Comparison of ENCODE assay signal across 1 cellular context in the genomic region with DNA sequence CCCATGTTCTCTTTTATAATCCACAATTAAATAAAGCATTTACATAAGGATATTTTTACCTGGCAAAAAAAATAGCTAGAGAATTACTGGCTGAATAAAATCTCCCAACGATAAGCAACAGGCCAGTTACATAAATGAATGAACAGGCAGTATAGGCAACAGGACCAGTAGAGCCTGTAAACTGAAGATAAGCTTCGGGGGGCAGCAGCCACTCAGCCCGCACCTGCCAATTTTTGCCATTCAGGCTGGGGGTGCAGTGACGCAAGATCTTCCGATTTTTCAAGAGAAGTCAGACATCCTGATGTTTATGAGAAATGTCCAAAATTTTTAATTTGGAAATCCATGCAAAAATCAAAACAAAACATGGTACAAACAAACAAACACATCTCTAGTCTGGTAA.
TF ChIP-seq lines count a peak whose summit lies in the region.

No MANE protein-coding gene starts in this region.

TF ChIP-seq in K562, 482 proteins besides CTCF, POLR2A, EP300 and RAD21 (continued from another document and continues in another):
- TF ChIP-seq, protein P1, sequence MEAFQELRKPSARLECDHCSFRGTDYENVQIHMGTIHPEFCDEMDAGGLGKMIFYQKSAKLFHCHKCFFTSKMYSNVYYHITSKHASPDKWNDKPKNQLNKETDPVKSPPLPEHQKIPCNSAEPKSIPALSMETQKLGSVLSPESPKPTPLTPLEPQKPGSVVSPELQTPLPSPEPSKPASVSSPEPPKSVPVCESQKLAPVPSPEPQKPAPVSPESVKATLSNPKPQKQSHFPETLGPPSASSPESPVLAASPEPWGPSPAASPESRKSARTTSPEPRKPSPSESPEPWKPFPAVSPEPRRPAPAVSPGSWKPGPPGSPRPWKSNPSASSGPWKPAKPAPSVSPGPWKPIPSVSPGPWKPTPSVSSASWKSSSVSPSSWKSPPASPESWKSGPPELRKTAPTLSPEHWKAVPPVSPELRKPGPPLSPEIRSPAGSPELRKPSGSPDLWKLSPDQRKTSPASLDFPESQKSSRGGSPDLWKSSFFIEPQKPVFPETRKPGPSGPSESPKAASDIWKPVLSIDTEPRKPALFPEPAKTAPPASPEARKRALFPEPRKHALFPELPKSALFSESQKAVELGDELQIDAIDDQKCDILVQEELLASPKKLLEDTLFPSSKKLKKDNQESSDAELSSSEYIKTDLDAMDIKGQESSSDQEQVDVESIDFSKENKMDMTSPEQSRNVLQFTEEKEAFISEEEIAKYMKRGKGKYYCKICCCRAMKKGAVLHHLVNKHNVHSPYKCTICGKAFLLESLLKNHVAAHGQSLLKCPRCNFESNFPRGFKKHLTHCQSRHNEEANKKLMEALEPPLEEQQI (IDR thresholded peaks at IDR 0.05): no peak
- TF ChIP-seq, protein P2, sequence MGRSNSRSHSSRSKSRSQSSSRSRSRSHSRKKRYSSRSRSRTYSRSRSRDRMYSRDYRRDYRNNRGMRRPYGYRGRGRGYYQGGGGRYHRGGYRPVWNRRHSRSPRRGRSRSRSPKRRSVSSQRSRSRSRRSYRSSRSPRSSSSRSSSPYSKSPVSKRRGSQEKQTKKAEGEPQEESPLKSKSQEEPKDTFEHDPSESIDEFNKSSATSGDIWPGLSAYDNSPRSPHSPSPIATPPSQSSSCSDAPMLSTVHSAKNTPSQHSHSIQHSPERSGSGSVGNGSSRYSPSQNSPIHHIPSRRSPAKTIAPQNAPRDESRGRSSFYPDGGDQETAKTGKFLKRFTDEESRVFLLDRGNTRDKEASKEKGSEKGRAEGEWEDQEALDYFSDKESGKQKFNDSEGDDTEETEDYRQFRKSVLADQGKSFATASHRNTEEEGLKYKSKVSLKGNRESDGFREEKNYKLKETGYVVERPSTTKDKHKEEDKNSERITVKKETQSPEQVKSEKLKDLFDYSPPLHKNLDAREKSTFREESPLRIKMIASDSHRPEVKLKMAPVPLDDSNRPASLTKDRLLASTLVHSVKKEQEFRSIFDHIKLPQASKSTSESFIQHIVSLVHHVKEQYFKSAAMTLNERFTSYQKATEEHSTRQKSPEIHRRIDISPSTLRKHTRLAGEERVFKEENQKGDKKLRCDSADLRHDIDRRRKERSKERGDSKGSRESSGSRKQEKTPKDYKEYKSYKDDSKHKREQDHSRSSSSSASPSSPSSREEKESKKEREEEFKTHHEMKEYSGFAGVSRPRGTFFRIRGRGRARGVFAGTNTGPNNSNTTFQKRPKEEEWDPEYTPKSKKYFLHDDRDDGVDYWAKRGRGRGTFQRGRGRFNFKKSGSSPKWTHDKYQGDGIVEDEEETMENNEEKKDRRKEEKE (IDR thresholded peaks at IDR 0.05; ENCODE audit: borderline replicate concordance in 1 of 2, control insufficient read depth in 1 of 2, low read depth in 2 of 2, low read length in 1 of 2): no peak
- TF ChIP-seq, protein P3, sequence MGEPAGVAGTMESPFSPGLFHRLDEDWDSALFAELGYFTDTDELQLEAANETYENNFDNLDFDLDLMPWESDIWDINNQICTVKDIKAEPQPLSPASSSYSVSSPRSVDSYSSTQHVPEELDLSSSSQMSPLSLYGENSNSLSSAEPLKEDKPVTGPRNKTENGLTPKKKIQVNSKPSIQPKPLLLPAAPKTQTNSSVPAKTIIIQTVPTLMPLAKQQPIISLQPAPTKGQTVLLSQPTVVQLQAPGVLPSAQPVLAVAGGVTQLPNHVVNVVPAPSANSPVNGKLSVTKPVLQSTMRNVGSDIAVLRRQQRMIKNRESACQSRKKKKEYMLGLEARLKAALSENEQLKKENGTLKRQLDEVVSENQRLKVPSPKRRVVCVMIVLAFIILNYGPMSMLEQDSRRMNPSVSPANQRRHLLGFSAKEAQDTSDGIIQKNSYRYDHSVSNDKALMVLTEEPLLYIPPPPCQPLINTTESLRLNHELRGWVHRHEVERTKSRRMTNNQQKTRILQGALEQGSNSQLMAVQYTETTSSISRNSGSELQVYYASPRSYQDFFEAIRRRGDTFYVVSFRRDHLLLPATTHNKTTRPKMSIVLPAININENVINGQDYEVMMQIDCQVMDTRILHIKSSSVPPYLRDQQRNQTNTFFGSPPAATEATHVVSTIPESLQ (CRISPR knock-in tag; IDR thresholded peaks at IDR 0.05): no peak
- TF ChIP-seq ZNF766 (CRISPR knock-in tag; conservative IDR thresholded peaks at IDR 0.05): no peak
- no peak for TF ChIP-seq ZNF444 (CRISPR knock-in tag; IDR thresholded peaks at IDR 0.05)
- peak; percentile 90 for TF ChIP-seq ARID1B (IDR thresholded peaks at IDR 0.05)
- TF ChIP-seq, protein P4, sequence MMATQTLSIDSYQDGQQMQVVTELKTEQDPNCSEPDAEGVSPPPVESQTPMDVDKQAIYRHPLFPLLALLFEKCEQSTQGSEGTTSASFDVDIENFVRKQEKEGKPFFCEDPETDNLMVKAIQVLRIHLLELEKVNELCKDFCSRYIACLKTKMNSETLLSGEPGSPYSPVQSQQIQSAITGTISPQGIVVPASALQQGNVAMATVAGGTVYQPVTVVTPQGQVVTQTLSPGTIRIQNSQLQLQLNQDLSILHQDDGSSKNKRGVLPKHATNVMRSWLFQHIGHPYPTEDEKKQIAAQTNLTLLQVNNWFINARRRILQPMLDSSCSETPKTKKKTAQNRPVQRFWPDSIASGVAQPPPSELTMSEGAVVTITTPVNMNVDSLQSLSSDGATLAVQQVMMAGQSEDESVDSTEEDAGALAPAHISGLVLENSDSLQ (IDR thresholded peaks at IDR 0.05): peak; percentile 37; the same call in 1 of the 2 replicates
- no peak for TF ChIP-seq OTX1 (CRISPR knock-in tag; IDR thresholded peaks at IDR 0.05)
- no peak for TF ChIP-seq ZNF431 (CRISPR knock-in tag; IDR thresholded peaks at IDR 0.05)
- no peak for TF ChIP-seq EHMT2 (IDR thresholded peaks at IDR 0.05)
- TF ChIP-seq NRF1 (conservative IDR thresholded peaks at IDR 0.05 in 1 of 2, IDR thresholded peaks at IDR 0.05 in 1 of 2): no peak
- TF ChIP-seq, protein P5, sequence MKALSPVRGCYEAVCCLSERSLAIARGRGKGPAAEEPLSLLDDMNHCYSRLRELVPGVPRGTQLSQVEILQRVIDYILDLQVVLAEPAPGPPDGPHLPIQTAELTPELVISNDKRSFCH (CRISPR knock-in tag; IDR thresholded peaks at IDR 0.05): no peak
- TF ChIP-seq, protein P5 (tag; IDR thresholded peaks at IDR 0.05): no peak
- TF ChIP-seq NR2F6 (CRISPR knock-in tag; IDR thresholded peaks at IDR 0.05): no peak
- no peak for TF ChIP-seq CAMTA2 (CRISPR knock-in tag; conservative IDR thresholded peaks at IDR 0.05)
- peak; percentile 87 for TF ChIP-seq CBFA2T2 (conservative IDR thresholded peaks at IDR 0.05)
- no peak for TF ChIP-seq TAF9B (IDR thresholded peaks at IDR 0.05; ENCODE audit: partially characterized antibody)
- no peak for TF ChIP-seq FOXJ2 (tag; IDR thresholded peaks at IDR 0.05)
- no peak for TF ChIP-seq SNRNP70 (optimal IDR thresholded peaks at IDR 0.05; ENCODE audit: low read depth, low read length)
- TF ChIP-seq CC2D1A (IDR thresholded peaks at IDR 0.05): no peak
- no peak for TF ChIP-seq FOXK1 (CRISPR knock-in tag; IDR thresholded peaks at IDR 0.05; ENCODE audit: borderline replicate concordance)
- no peak for TF ChIP-seq ZNF586 (CRISPR knock-in tag; conservative IDR thresholded peaks at IDR 0.05)
- no peak for TF ChIP-seq U2AF2 (optimal IDR thresholded peaks at IDR 0.05; ENCODE audit: low read depth, low read length)
- no peak for TF ChIP-seq JUN (IDR thresholded peaks at IDR 0.05; ENCODE audit: borderline replicate concordance, low read depth, low read length)
- TF ChIP-seq JUN (CRISPR knock-in tag; IDR thresholded peaks at IDR 0.05; ENCODE audit: borderline replicate concordance): no peak
- TF ChIP-seq ZFP30 (CRISPR knock-in tag; IDR thresholded peaks at IDR 0.05; ENCODE audit: borderline replicate concordance): no peak
- no peak for TF ChIP-seq DIDO1 (tag; IDR thresholded peaks at IDR 0.05; ENCODE audit: low read depth)
- TF ChIP-seq BCOR (IDR thresholded peaks at IDR 0.05): no peak
- TF ChIP-seq, protein P6, sequence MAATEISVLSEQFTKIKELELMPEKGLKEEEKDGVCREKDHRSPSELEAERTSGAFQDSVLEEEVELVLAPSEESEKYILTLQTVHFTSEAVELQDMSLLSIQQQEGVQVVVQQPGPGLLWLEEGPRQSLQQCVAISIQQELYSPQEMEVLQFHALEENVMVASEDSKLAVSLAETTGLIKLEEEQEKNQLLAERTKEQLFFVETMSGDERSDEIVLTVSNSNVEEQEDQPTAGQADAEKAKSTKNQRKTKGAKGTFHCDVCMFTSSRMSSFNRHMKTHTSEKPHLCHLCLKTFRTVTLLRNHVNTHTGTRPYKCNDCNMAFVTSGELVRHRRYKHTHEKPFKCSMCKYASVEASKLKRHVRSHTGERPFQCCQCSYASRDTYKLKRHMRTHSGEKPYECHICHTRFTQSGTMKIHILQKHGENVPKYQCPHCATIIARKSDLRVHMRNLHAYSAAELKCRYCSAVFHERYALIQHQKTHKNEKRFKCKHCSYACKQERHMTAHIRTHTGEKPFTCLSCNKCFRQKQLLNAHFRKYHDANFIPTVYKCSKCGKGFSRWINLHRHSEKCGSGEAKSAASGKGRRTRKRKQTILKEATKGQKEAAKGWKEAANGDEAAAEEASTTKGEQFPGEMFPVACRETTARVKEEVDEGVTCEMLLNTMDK (IDR thresholded peaks at IDR 0.05; ENCODE audit: borderline replicate concordance, insufficient read depth, low read depth, low read length, poor library complexity, severe bottlenecking): no peak
- TF ChIP-seq, protein P7, sequence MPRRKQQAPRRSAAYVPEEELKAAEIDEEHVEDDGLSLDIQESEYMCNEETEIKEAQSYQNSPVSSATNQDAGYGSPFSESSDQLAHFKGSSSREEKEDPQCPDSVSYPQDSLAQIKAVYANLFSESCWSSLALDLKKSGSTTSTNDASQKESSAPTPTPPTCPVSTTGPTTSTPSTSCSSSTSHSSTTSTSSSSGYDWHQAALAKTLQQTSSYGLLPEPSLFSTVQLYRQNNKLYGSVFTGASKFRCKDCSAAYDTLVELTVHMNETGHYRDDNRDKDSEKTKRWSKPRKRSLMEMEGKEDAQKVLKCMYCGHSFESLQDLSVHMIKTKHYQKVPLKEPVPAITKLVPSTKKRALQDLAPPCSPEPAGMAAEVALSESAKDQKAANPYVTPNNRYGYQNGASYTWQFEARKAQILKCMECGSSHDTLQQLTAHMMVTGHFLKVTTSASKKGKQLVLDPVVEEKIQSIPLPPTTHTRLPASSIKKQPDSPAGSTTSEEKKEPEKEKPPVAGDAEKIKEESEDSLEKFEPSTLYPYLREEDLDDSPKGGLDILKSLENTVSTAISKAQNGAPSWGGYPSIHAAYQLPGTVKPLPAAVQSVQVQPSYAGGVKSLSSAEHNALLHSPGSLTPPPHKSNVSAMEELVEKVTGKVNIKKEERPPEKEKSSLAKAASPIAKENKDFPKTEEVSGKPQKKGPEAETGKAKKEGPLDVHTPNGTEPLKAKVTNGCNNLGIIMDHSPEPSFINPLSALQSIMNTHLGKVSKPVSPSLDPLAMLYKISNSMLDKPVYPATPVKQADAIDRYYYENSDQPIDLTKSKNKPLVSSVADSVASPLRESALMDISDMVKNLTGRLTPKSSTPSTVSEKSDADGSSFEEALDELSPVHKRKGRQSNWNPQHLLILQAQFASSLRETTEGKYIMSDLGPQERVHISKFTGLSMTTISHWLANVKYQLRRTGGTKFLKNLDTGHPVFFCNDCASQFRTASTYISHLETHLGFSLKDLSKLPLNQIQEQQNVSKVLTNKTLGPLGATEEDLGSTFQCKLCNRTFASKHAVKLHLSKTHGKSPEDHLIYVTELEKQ (CRISPR knock-in tag; IDR thresholded peaks at IDR 0.05): no peak
- peak; percentile 71; the same call in 1 of the 2 replicates for TF ChIP-seq STAT5A (IDR thresholded peaks at IDR 0.05; ENCODE audit: borderline replicate concordance, low read length)
- no peak for TF ChIP-seq XRCC3 (IDR thresholded peaks at IDR 0.05)
- TF ChIP-seq RBM25 (IDR thresholded peaks at IDR 0.05; ENCODE audit: low read depth, low read length, severe bottlenecking): no peak
- TF ChIP-seq ZNF239 (CRISPR knock-in tag; IDR thresholded peaks at IDR 0.05): no peak
- TF ChIP-seq, protein P8, sequence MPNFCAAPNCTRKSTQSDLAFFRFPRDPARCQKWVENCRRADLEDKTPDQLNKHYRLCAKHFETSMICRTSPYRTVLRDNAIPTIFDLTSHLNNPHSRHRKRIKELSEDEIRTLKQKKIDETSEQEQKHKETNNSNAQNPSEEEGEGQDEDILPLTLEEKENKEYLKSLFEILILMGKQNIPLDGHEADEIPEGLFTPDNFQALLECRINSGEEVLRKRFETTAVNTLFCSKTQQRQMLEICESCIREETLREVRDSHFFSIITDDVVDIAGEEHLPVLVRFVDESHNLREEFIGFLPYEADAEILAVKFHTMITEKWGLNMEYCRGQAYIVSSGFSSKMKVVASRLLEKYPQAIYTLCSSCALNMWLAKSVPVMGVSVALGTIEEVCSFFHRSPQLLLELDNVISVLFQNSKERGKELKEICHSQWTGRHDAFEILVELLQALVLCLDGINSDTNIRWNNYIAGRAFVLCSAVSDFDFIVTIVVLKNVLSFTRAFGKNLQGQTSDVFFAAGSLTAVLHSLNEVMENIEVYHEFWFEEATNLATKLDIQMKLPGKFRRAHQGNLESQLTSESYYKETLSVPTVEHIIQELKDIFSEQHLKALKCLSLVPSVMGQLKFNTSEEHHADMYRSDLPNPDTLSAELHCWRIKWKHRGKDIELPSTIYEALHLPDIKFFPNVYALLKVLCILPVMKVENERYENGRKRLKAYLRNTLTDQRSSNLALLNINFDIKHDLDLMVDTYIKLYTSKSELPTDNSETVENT (CRISPR knock-in tag; IDR thresholded peaks at IDR 0.05): no peak
- TF ChIP-seq SMAD4 (CRISPR knock-in tag; conservative IDR thresholded peaks at IDR 0.05): no peak
- TF ChIP-seq BDP1 (IDR thresholded peaks at IDR 0.05; ENCODE audit: insufficient read depth, insufficient read length): no peak
- TF ChIP-seq, protein P9, sequence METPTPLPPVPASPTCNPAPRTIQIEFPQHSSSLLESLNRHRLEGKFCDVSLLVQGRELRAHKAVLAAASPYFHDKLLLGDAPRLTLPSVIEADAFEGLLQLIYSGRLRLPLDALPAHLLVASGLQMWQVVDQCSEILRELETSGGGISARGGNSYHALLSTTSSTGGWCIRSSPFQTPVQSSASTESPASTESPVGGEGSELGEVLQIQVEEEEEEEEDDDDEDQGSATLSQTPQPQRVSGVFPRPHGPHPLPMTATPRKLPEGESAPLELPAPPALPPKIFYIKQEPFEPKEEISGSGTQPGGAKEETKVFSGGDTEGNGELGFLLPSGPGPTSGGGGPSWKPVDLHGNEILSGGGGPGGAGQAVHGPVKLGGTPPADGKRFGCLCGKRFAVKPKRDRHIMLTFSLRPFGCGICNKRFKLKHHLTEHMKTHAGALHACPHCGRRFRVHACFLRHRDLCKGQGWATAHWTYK (CRISPR knock-in tag; IDR thresholded peaks at IDR 0.05): no peak
- TF ChIP-seq IRF2 (CRISPR knock-in tag; IDR thresholded peaks at IDR 0.05): no peak
- peak; percentile 78 for TF ChIP-seq POLR2AphosphoS5 (IDR thresholded peaks at IDR 0.05; ENCODE audit: control insufficient read depth, insufficient read depth, low read depth, low read length)
- no peak for TF ChIP-seq GTF2F1 (IDR thresholded peaks at IDR 0.05; ENCODE audit: low read depth, low read length)
- TF ChIP-seq, protein P10, sequence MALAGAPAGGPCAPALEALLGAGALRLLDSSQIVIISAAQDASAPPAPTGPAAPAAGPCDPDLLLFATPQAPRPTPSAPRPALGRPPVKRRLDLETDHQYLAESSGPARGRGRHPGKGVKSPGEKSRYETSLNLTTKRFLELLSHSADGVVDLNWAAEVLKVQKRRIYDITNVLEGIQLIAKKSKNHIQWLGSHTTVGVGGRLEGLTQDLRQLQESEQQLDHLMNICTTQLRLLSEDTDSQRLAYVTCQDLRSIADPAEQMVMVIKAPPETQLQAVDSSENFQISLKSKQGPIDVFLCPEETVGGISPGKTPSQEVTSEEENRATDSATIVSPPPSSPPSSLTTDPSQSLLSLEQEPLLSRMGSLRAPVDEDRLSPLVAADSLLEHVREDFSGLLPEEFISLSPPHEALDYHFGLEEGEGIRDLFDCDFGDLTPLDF (CRISPR knock-in tag; IDR thresholded peaks at IDR 0.05): no peak
- TF ChIP-seq ZNF165 (CRISPR knock-in tag; IDR thresholded peaks at IDR 0.05; ENCODE audit: borderline replicate concordance): no peak
